8 cellular contexts compared by ENCODE assay signal in the genomic region with DNA sequence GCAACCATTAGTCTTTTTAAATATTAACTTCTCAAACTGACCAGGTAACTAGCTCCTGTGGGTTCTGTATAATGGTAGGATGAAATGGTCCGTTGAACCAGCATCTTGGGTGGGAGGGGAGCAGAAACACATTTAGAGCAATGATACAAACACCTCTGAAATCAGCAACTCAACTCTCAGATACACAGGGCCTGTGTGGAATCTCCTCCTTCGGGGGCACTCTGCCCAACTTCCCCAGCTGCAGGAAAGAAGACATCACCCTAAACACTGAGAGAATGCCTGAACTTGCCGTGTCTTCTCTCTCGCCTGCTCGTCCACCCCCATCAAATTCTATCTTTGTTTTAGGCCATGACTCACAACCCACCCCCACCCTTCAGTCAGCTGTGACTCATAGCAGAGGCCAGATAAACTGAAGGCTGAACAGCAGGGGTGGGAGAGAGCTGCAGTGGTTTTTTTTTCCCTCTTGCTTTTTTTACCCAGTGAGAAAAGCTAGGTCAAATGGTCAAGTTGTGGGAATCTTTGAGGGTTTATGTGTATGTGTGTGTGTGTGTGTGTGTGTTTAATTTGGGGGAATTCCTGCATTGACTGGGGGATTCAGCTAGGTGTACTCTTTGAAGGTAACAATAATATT.
DNase-seq lines count a peak whose midpoint lies in the region; ATAC-seq lines count a peak whose summit lies in the region.

No MANE protein-coding gene starts in this region.

- ATAC-seq in HG03378 (IDR thresholded peaks at IDR 0.05; ENCODE audit: unreplicated experiment) (peak; percentile 54), HG03520 (IDR thresholded peaks at IDR 0.05; ENCODE audit: unreplicated experiment) (no peak)

- intact Hi-C loops in head of caudate nucleus (cut with DNase I), result no loop called here

- DNase-seq in NCI-H1417 (lab: John Stamatoyannopoulos, UW) (peak in 2 of 3 experiments; percentile 16 to 30), NCI-H1417 treated with DMSO at 0.1 percent for 48 hours (lab: John Stamatoyannopoulos, UW) (no peak), SW480 (ENCODE audit: low spot score) (peak; percentile 88), head of caudate nucleus (peak; percentile 19 to 91 (median 64)), pulmonary artery endothelial cell (ENCODE audit: low read depth, low spot score) (peak; percentile 79)
- DNase-seq in central memory CD4-positive, alpha-beta T cell, result no peak

Comparison
In these comparisons a context has a peak if more than half of its experiments do, and no peak if none do; other contexts are left out.
1. DNase-seq: peak in NCI-H1417 (2 of 3), SW480 (single experiment), head of caudate nucleus (42 of 42) and pulmonary artery endothelial cell (single experiment); none in NCI-H1417 treated with DMSO at 0.1 percent for 48 hours (single experiment) and central memory CD4-positive, alpha-beta T cell (single experiment).